In the genomic region with DNA sequence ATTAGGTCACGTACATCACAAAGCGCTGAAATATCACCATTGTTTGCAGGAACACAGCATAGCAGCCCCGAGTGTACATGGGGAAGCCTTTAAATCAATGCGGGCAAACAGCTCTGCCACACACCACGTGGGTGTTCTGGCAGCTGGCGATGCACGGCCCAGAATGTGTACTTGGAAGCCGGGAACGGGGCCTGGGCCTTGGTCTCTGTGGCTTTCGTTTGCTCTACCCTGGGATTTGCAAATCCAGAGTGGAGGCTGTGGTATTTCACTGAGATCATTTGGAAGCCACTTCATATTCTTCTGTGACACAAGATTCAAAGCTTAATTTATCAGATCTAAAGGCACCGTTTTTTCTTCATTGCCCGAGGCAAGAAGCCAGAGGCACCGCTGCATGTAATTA, we compare ENCODE assay signal across 11 cellular contexts.
DNase-seq lines count a peak whose midpoint lies in the region; ATAC-seq, FAIRE-seq and TF ChIP-seq lines count a peak whose summit lies in the region.
"Had no signal": no experiment of that assay in that cellular context is flagged by ENCODE, and none has a peak within 500 bp of the region (broad histone marks: within the 10 kb centered on the region; RNA-seq: fewer than 3 reads in every experiment).

No MANE protein-coding gene starts in this region.

- H3K27me3 ChIP-seq in dorsolateral prefrontal cortex = no peaks in the 10 kb centered on the region
- H3K27me3 ChIP-seq: BLaER1, neural progenitor cell had no signal

- peak overlapping the region; percentile 53 to 98 (median 88) for H3K27ac ChIP-seq in dorsolateral prefrontal cortex
- H3K27ac ChIP-seq: BLaER1, neural progenitor cell had no signal

- no peak for TF ChIP-seq POLR2A in GM12891 (IDR thresholded peaks at IDR 0.05; ENCODE audit: low read depth, low read length)

- peak overlapping the region in 56 of 59 donors; percentile 5 to 68 (median 42) for H3K4me3 ChIP-seq in dorsolateral prefrontal cortex
- H3K4me3 ChIP-seq: BLaER1, neural progenitor cell had no signal

- DNase-seq in G401 (ENCODE audit: low spot score) (peak; percentile 24), NCI-H510A (lab: John Stamatoyannopoulos, UW) (peak; percentile 27), dorsolateral prefrontal cortex (peak; percentile 30 to 97 (median 91)), posterior cingulate gyrus (peak; percentile 81 to 98 (median 88)), OCI-M1 (lab: John Stamatoyannopoulos, UW) (no peak), left ventricle myocardium superior (no peak), GM12891 (ENCODE audit: insufficient read length, low spot score) (no peak), RPMI8226 (no peak)
- DNase-seq: activated gamma-delta T cell treated with Interleukin-2 at 50 U/mL for 16 hours had no signal

- intact Hi-C loops in dorsolateral prefrontal cortex (cut with DNase I) (loop anchor here in 1 of 2 donors (1.0 to 2.0 kb wide), 2 partner anchors 31 to 36 kb away; no protein-coding TSS in a partner anchor), posterior cingulate gyrus (cut with DNase I) (loop anchor here (2.0 kb wide), 1 partner anchor 35 kb away; no protein-coding TSS in a partner anchor), left ventricle myocardium superior (cut with micrococcal nuclease) (no loop called here)

- in situ Hi-C loops in G401 (cut with HindIII; ENCODE audit: low sequenced_read_pairs) = no loop called here

- no peak for ATAC-seq in left ventricle myocardium superior

- FAIRE-seq in GM12891 (lab: Jason Lieb, UNC) = no peak

- TF ChIP-seq CTCF in dorsolateral prefrontal cortex (IDR thresholded peaks at IDR 0.05 in 54 of 56, conservative IDR thresholded peaks at IDR 0.05 in 2 of 56; ENCODE audit: low read depth in 1 of 56, partially characterized antibody in 56 of 56) = peak in 8 of 56 donors; percentile 3 to 32 (median 20)

TF ChIP-seq in GM12891, 5 proteins besides CTCF, POLR2A, EP300 and RAD21:
- TF ChIP-seq POU2F2 (IDR thresholded peaks at IDR 0.05; ENCODE audit: low read depth, low read length) (no peak), SPI1 (IDR thresholded peaks at IDR 0.05; ENCODE audit: low read depth, low read length) (no peak), PAX5 (IDR thresholded peaks at IDR 0.05; ENCODE audit: insufficient read depth, low read length, severe bottlenecking) (no peak), POLR2AphosphoS5 (IDR thresholded peaks at IDR 0.05; ENCODE audit: low read depth, low read length) (no peak), TAF1 (IDR thresholded peaks at IDR 0.05; ENCODE audit: low read depth, low read length) (no peak)

Comparison
In these comparisons a context has a peak if more than half of its experiments do, and no peak if none do; other contexts are left out.
1. DNase-seq: peak in G401 (single experiment), NCI-H510A (single experiment), dorsolateral prefrontal cortex (10 of 10) and posterior cingulate gyrus (10 of 10); none in OCI-M1 (single experiment), left ventricle myocardium superior (single experiment), GM12891 (single experiment) and RPMI8226 (single experiment).